16 cellular contexts compared by ENCODE assay signal in genomic region chr2:238895361-238895882, GRCh38. TPM values are rescaled to one million over a fixed set of nuclear protein-coding genes. Genes with fewer than 3 reads are reported as not detected.
DNase-seq lines count a peak whose midpoint lies in the region; TF ChIP-seq lines count a peak whose summit lies in the region.
"Had no signal": no experiment of that assay in that cellular context is flagged by ENCODE, and none has a peak within 500 bp of the region (broad histone marks: within the 10 kb centered on the region; RNA-seq: fewer than 3 reads in every experiment).

No MANE protein-coding gene starts in this region.

- peaks cover 80% of the 10 kb centered on the region; the same call in 1 of the 2 replicates for H3K4me1 Mint-ChIP-seq in HFFc6 (ENCODE audit: low read depth)
- peaks cover 1% of the 10 kb centered on the region for H3K4me1 Mint-ChIP-seq in glutamatergic neuron (ENCODE audit: low read depth, unreplicated experiment)
- H3K4me1 Mint-ChIP-seq: activated naive CD8-positive, alpha-beta T cell treated with anti-CD3 and anti-CD28 coated beads, Interleukin-2, amount 10 ng/mL, durations not matched to agents 7 days and 5 days had no signal

- H3K36me3 ChIP-seq in subcutaneous abdominal adipose tissue (ENCODE audit: control insufficient read depth in 5 of 5, insufficient read depth in 5 of 5, low read length in 5 of 5) = peaks cover 0 to 2% (median 0%) of the 10 kb centered on the region in 5 donors
- H3K36me3 ChIP-seq: BLaER1, pancreas had no signal

- H3K27me3 ChIP-seq in subcutaneous abdominal adipose tissue (ENCODE audit: control insufficient read depth in 5 of 5, insufficient read depth in 4 of 5, low read length in 5 of 5) = peaks cover 0 to 2% (median 0%) of the 10 kb centered on the region in 5 donors
- H3K27me3 ChIP-seq: BLaER1, pancreas had no signal

- no peaks in the 10 kb centered on the region for H3K9me3 Mint-ChIP-seq in HFFc6
- H3K9me3 Mint-ChIP-seq in glutamatergic neuron (ENCODE audit: unreplicated experiment) = no peaks in the 10 kb centered on the region
- H3K9me3 Mint-ChIP-seq: activated naive CD8-positive, alpha-beta T cell treated with anti-CD3 and anti-CD28 coated beads, Interleukin-2, amount 10 ng/mL, durations not matched to agents 7 days and 5 days had no signal

- TF ChIP-seq CTCF in HFFc6 (IDR thresholded peaks at IDR 0.05) = peak; percentile 8; the same call in 1 of the 2 replicates
- no peak for TF ChIP-seq CTCF in coronary artery (IDR thresholded peaks at IDR 0.05)
- no peak for TF ChIP-seq CTCF in glutamatergic neuron (IDR thresholded peaks at IDR 0.05; ENCODE audit: partially characterized antibody, unreplicated experiment)

- peaks cover 20 to 99% (median 94%) of the 10 kb centered on the region in 5 donors for H3K4me1 ChIP-seq in subcutaneous abdominal adipose tissue (ENCODE audit: control insufficient read depth in 5 of 5, insufficient read depth in 5 of 5, low read length in 5 of 5)
- H3K4me1 ChIP-seq: pancreas had no signal

- H3K27ac Mint-ChIP-seq in HFFc6 (peak overlapping the region; percentile 95), glutamatergic neuron (ENCODE audit: unreplicated experiment) (no peak overlapping the region)
- H3K27ac Mint-ChIP-seq: activated naive CD8-positive, alpha-beta T cell treated with anti-CD3 and anti-CD28 coated beads, Interleukin-2, amount 10 ng/mL, durations not matched to agents 7 days and 5 days had no signal

- H3K4me3 Mint-ChIP-seq in HFFc6 (peak overlapping the region; percentile 83), glutamatergic neuron (ENCODE audit: unreplicated experiment) (no peak overlapping the region)
- H3K4me3 Mint-ChIP-seq: activated naive CD8-positive, alpha-beta T cell treated with anti-CD3 and anti-CD28 coated beads, Interleukin-2, amount 10 ng/mL, durations not matched to agents 7 days and 5 days had no signal

- peak overlapping the region in 2 of 5 donors; percentile 37 to 58 for H3K9ac ChIP-seq in subcutaneous abdominal adipose tissue (ENCODE audit: low read length in 5 of 5)
- H3K9ac ChIP-seq: BLaER1 had no signal

- peaks cover 38% of the 10 kb centered on the region for H3K36me3 Mint-ChIP-seq in HFFc6 (ENCODE audit: low read depth)
- peaks cover 5% of the 10 kb centered on the region for H3K36me3 Mint-ChIP-seq in glutamatergic neuron (ENCODE audit: unreplicated experiment)
- H3K36me3 Mint-ChIP-seq: activated naive CD8-positive, alpha-beta T cell treated with anti-CD3 and anti-CD28 coated beads, Interleukin-2, amount 10 ng/mL, durations not matched to agents 7 days and 5 days had no signal

- peak; percentile 46 for DNase-seq in HFFc6
- no peak for DNase-seq in coronary artery (ENCODE audit: low spot score)
- peak; percentile 84 for DNase-seq in mesenteric fat pad (ENCODE audit: low spot score)
- no peak for DNase-seq in A172 (ENCODE audit: low spot score)
- DNase-seq in activated gamma-delta T cell treated with Interleukin-2 at 50 U/mL for 16 hours = no peak
- no peak for DNase-seq in glutamatergic neuron
- no peak for DNase-seq in H4 (ENCODE audit: low spot score)
- DNase-seq: activated CD4-positive, alpha-beta T cell treated with anti-CD3 and anti-CD28 coated beads, Interleukin-2, amount 50 U/mL, for 4 hours; activated naive CD8-positive, alpha-beta T cell treated with anti-CD3 and anti-CD28 coated beads, Interleukin-2, amount 10 ng/mL, durations not matched to agents 7 days and 5 days; activated T-cell treated with anti-CD3 and anti-CD28 coated beads, Interleukin-2, amount 50 U/mL, for 1 hour; central memory CD4-positive, alpha-beta T cell had no signal

- peak overlapping the region; percentile 14 to 77 for H3K27ac ChIP-seq in coronary artery
- peak overlapping the region; percentile 90 for H3K27ac ChIP-seq in subcutaneous abdominal adipose tissue (ENCODE audit: low read depth, low read length)
- H3K27ac ChIP-seq: BLaER1, pancreas had no signal

- H3K27me3 Mint-ChIP-seq in HFFc6 (ENCODE audit: insufficient read depth) (peaks cover 40% of the 10 kb centered on the region), glutamatergic neuron (ENCODE audit: unreplicated experiment) (no peaks in the 10 kb centered on the region)

- H3K4me3 ChIP-seq in coronary artery (peak overlapping the region; percentile 47), subcutaneous abdominal adipose tissue (ENCODE audit: low read depth in 1 of 5, low read length in 5 of 5) (peak overlapping the region in 4 of 5 donors; percentile 17 to 33 (median 26))
- H3K4me3 ChIP-seq: BLaER1, mucosa of descending colon, pancreas had no signal

- no peaks in the 10 kb centered on the region for H3K9me3 ChIP-seq in subcutaneous abdominal adipose tissue (ENCODE audit: control insufficient read depth in 5 of 5, low read length in 5 of 5)
- H3K9me3 ChIP-seq: BLaER1, mucosa of descending colon, pancreas had no signal

RNA-seq across cellular contexts. Expression of gene TWIST2, which starts 47.5 kb away (rescaled TPM):
- total RNA-seq in HFFc6 (2021; fragmentation: NEBNext Ultra II Directional; extraction: Animal tissue kit (Norgen Biotek cat#: 25700)) = 100 to 1,000 TPM; 127 to 146 (median 137) TPM
- total RNA-seq in mesenteric fat pad (73.9 TPM), glutamatergic neuron (ENCODE audit: unreplicated experiment) (not detected)
- total RNA-seq in A172 (2014; rRNA removed; shearing (Covaris generic)) = 32.3 and 38.8 TPM in 2 replicates
- 25.6 and 26.8 TPM in 2 replicates for total RNA-seq in H4 (2014; rRNA removed; shearing (Covaris generic))
- total RNA-seq: activated naive CD8-positive, alpha-beta T cell treated with anti-CD3 and anti-CD28 coated beads, Interleukin-2, amount 10 ng/mL, durations not matched to agents 7 days and 5 days; OCI-LY7 had no signal

Comparison
In these comparisons a context has a peak if more than half of its experiments do, and no peak if none do; other contexts are left out.
1. DNase-seq: peak in HFFc6 (single experiment) and mesenteric fat pad (single experiment); none in coronary artery (single experiment), A172 (single experiment), activated gamma-delta T cell treated with Interleukin-2 at 50 U/mL for 16 hours (single experiment), glutamatergic neuron (single experiment) and H4 (single experiment).
2. RNA of gene TWIST2, which starts 47.5 kb away (total RNA-seq): 127 to 146 TPM in HFFc6, 73.9 TPM in mesenteric fat pad (single experiment), 32.3 to 38.8 TPM in A172 and 25.6 to 26.8 TPM in H4; not detected in glutamatergic neuron (single experiment); every median in the first group is over 10 times any median in the second.